ENCODE assay signal across 24 cellular contexts in genomic region chr15:59042041-59042440, GRCh38.
"Had no signal": no experiment of that assay in that cellular context is flagged by ENCODE, and none has a peak within 500 bp of the region (broad histone marks: within the 10 kb centered on the region; RNA-seq: fewer than 3 reads in every experiment).

No MANE protein-coding gene starts in this region.

- ATAC-seq: effector memory CD8-positive, alpha-beta T cell; heart right ventricle; left cardiac atrium; left lung; mucosa of descending colon; natural killer cell treated with Interleukin-12 subunit alpha and Interleukin-12 subunit beta and Interleukin-15 and Interleukin-18, amount 100 ng/mL, for 72 hours; sciatic nerve; stimulated activated naive CD8-positive, alpha-beta T cell treated with anti-CD3 and anti-CD28 coated beads, Interleukin-15, amount 100 ng/mL, for 72 hours had no signal

- H3K27ac Mint-ChIP-seq: mesothelial cell of epicardium; natural killer cell treated with Interleukin-12 subunit alpha and Interleukin-12 subunit beta and Interleukin-15 and Interleukin-18, amount 100 ng/mL, for 72 hours; neural progenitor cell; progenitor cell of endocrine pancreas had no signal

- H3K4me1 Mint-ChIP-seq: mesothelial cell of epicardium, neural progenitor cell had no signal

- H3K27me3 Mint-ChIP-seq: effector memory CD8-positive, alpha-beta T cell; naive B cell; natural killer cell treated with Interleukin-12 subunit alpha and Interleukin-12 subunit beta and Interleukin-15 and Interleukin-18, amount 100 ng/mL, for 72 hours; progenitor cell of endocrine pancreas; stimulated activated naive CD8-positive, alpha-beta T cell treated with anti-CD3 and anti-CD28 coated beads, Interleukin-15, amount 100 ng/mL, for 72 hours had no signal

- H3K4me3 Mint-ChIP-seq: effector memory CD8-positive, alpha-beta T cell; mesothelial cell of epicardium; naive B cell; natural killer cell treated with Interleukin-12 subunit alpha and Interleukin-12 subunit beta and Interleukin-15 and Interleukin-18, amount 100 ng/mL, for 72 hours; neural progenitor cell; stimulated activated naive CD8-positive, alpha-beta T cell treated with anti-CD3 and anti-CD28 coated beads, Interleukin-15, amount 100 ng/mL, for 72 hours had no signal

- DNase-seq: effector memory CD8-positive, alpha-beta T cell; erythroblast; esophagus squamous epithelium; foreskin melanocyte; glutamatergic neuron; heart right ventricle; hippocampal formation; left cardiac atrium; left lung; mesenchymal stem cell; mucosa of descending colon; naive B cell; stimulated activated CD4-positive, alpha-beta T cell treated with anti-CD3 and anti-CD28 coated beads, Interleukin-12 subunit alpha, Interleukin-12 subunit beta, amount 100 ng/mL, for 4 hours; stimulated activated CD4-positive, alpha-beta T cell treated with anti-CD3 and anti-CD28 coated beads, Interleukin-1b, Interleukin-23, amount 100 ng/mL, for 48 hours; stimulated activated CD4-positive, alpha-beta T cell treated with anti-CD3 and anti-CD28 coated beads, Interleukin-4, amount 100 ng/mL, for 1 hour; stimulated activated CD8-positive, alpha-beta memory T cell treated with anti-CD3 and anti-CD28 coated beads, Interleukin-4, amount 100 ng/mL, for 48 hours; stimulated activated naive CD4-positive, alpha-beta T cell; stimulated activated naive CD8-positive, alpha-beta T cell treated with anti-CD3 and anti-CD28 coated beads, Interleukin-15, amount 100 ng/mL, for 72 hours; transverse colon had no signal

- H3K9me3 Mint-ChIP-seq: effector memory CD8-positive, alpha-beta T cell; mesothelial cell of epicardium; naive B cell; natural killer cell treated with Interleukin-12 subunit alpha and Interleukin-12 subunit beta and Interleukin-15 and Interleukin-18, amount 100 ng/mL, for 72 hours; neural progenitor cell; stimulated activated naive CD8-positive, alpha-beta T cell treated with anti-CD3 and anti-CD28 coated beads, Interleukin-15, amount 100 ng/mL, for 72 hours had no signal
